8 cellular contexts compared by ENCODE assay signal in the genomic region with DNA sequence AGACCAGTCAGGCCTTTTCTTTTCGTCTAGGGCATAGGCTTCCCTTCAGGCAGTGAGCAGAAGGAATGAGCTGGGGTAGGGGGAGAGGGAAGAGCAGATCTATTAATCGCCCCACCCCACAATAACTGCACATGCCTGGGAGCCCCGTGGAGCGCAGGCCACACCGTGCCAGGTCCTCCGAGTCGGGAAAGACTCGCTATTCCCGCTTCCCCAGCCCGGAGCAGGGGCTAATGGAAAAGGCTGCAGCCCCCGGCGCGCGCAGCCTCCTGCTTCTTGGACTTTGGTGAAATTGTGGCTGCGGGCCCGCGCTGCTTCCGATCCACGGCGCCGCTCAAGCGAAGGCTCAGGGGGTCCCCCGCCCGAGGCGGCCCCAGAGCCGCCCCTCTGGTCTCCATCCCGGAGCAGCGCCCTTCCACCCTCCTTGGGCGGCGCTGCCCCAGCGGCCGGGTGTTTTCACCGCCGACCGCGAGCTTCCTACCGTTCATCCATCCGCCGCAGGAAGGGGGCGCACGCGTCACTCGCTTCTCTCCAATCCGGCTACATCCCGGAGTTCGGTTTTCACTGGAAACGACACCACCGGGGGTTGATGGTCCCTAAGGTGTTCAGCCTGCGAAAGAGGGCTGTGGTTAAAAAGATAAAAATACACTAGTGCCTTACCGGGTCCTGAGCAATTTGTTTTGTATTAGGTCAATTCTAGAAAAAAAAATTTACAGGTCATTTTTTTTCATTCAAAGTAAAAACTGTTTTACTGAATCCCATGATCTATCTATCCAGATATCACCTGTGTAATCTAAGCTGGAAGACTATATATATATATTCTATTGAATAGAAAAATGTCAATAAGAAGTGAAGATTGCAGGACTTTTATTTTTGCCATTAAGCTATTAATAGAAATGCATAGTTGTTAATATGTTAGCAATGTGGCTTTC. TPM values are rescaled to one million over a fixed set of nuclear protein-coding genes. Genes with fewer than 3 reads are reported as not detected.
DNase-seq lines count a peak whose midpoint lies in the region; ATAC-seq and TF ChIP-seq lines count a peak whose summit lies in the region.

No MANE protein-coding gene starts in this region.

- ATAC-seq in GM18498 (IDR thresholded peaks at IDR 0.05; ENCODE audit: unreplicated experiment): peak; percentile 36
- ATAC-seq in HG03196 (IDR thresholded peaks at IDR 0.05; ENCODE audit: unreplicated experiment): no peak

- H3K9me3 ChIP-seq in AG04450 (ENCODE audit: control insufficient read depth, insufficient read depth, low read length): no peaks in the 10 kb centered on the region
- H3K9me3 ChIP-seq in SJSA1 (replicated peaks): no peaks in the 10 kb centered on the region
- no peaks in the 10 kb centered on the region for H3K9me3 ChIP-seq in hepatocyte (ENCODE audit: low read depth)

- no peaks in the 10 kb centered on the region for H3K9me2 ChIP-seq in hepatocyte (replicated peaks; ENCODE audit: insufficient read depth)

- peak overlapping the region; percentile 77 for H3K4me2 ChIP-seq in hepatocyte

- H3K4me1 ChIP-seq in SJSA1 (replicated peaks) (peaks cover 12% of the 10 kb centered on the region), hepatocyte (ENCODE audit: insufficient read depth) (no peaks in the 10 kb centered on the region), rectal smooth muscle tissue (ENCODE audit: control insufficient read depth, insufficient read depth, low read length) (no peaks in the 10 kb centered on the region)

- H3K36me3 ChIP-seq in SJSA1 (0 out of 2 replicates have a peak, but pooled peaks cover 2% of the 10 kb centered on the region), hepatocyte (replicated peaks; ENCODE audit: insufficient read depth, low read depth) (no peaks in the 10 kb centered on the region), rectal smooth muscle tissue (ENCODE audit: control insufficient read depth, insufficient read depth, low read length) (no peaks in the 10 kb centered on the region)

- no peaks in the 10 kb centered on the region for H3K79me2 ChIP-seq in hepatocyte

- no peak overlapping the region for H3K9ac ChIP-seq in rectal smooth muscle tissue (ENCODE audit: low read length)

- 4% methylated on average over 50 of the region's 50 CpGs for WGBS in hepatocyte (ENCODE audit: low lambda C conversion rate, missing lambda C conversion rate)

- CTCF ChIA-PET in AG04450 (lab: Charles Lee): interaction anchor here (0.5 to 8.0 kb wide), 63 partner anchors 9 to 713 kb away, joined by 3 to 198 read pairs (median 4); no protein-coding TSS in a partner anchor

- H3K27ac ChIP-seq in AG04450 (ENCODE audit: low read depth, low read length): no peak overlapping the region
- H3K27ac ChIP-seq in SJSA1: no peak overlapping the region
- H3K27ac ChIP-seq in hepatocyte: no peak overlapping the region
- H3K27ac ChIP-seq in rectal smooth muscle tissue (ENCODE audit: low read depth, low read length): no peak overlapping the region

- no peak for DNase-seq in AG04450 (ENCODE audit: low read depth, low spot score)
- DNase-seq in SJSA1 (ENCODE audit: low read depth in 1 of 2, low spot score in 2 of 2): peak; percentile 69 to 83
- DNase-seq in astrocyte of the hippocampus (ENCODE audit: low read depth, low spot score): peak; percentile 90
- peak; percentile 92 for DNase-seq in hepatocyte (ENCODE audit: low spot score)

- TF ChIP-seq CTCF in AG04450 (IDR thresholded peaks at IDR 0.05; ENCODE audit: low read depth, low read length) (peak; percentile 89), LNCAP (IDR thresholded peaks at IDR 0.05) (peak; percentile 87), hepatocyte (IDR thresholded peaks at IDR 0.05; ENCODE audit: poor library complexity) (peak; percentile 90)

- H2AFZ ChIP-seq in hepatocyte: peak overlapping the region; percentile 32

- POLR2A ChIA-PET in AG04450 (lab: Yijun Ruan, JAX): interaction anchor here (0.5 kb wide), 1 partner anchor 28 kb away, joined by 3 read pairs; no protein-coding TSS in a partner anchor

- H4K20me1 ChIP-seq in hepatocyte (ENCODE audit: insufficient read depth, poor library complexity, severe bottlenecking): no peaks in the 10 kb centered on the region

- H3K27me3 ChIP-seq in AG04450 (ENCODE audit: control insufficient read depth, insufficient read depth, low read length) (peaks cover 24% of the 10 kb centered on the region), SJSA1 (replicated peaks) (no peaks in the 10 kb centered on the region), hepatocyte (peaks cover 33% of the 10 kb centered on the region), rectal smooth muscle tissue (ENCODE audit: control insufficient read depth, insufficient read depth, low read length) (peaks cover 3% of the 10 kb centered on the region)

- H3K4me3 ChIP-seq in AG04450 (ENCODE audit: low read depth, low read length) (peak overlapping the region; percentile 50), SJSA1 (peak overlapping the region; percentile 32), hepatocyte (peak overlapping the region; percentile 24), rectal smooth muscle tissue (ENCODE audit: low read length) (peak overlapping the region; percentile 40)

RNA-seq across cellular contexts. Expression of a gene that starts 4.4 kb away (rescaled TPM):
- polyA plus RNA-seq in AG04450 (2011; rRNA removed) (3.2 and 3.6 TPM in 2 replicates), hepatocyte (9.7 and 10.5 TPM in 2 replicates)
- 5.4 and 5.7 TPM in 2 replicates for polyA minus RNA-seq in AG04450 (2011; rRNA and poly(A)+ RNA removed)
- total RNA-seq in SJSA1 (2014; rRNA removed; shearing (Covaris generic)): 71.3 TPM in 2 replicates
- total RNA-seq in hepatocyte: 12.4 and 13.8 TPM in 2 replicates
